8 cellular contexts compared by ENCODE assay signal in genomic region chr11:35487532-35488078, GRCh38. TPM values are rescaled to one million over a fixed set of nuclear protein-coding genes. Genes with fewer than 3 reads are reported as not detected.
DNase-seq lines count a peak whose midpoint lies in the region; ATAC-seq, FAIRE-seq and TF ChIP-seq lines count a peak whose summit lies in the region.

No MANE protein-coding gene starts in this region.

- H3K36me3 ChIP-seq in BJ (ENCODE audit: control insufficient read depth, insufficient read depth, low read length) = no peaks in the 10 kb centered on the region
- no peaks in the 10 kb centered on the region for H3K36me3 ChIP-seq in vagina
- no peaks in the 10 kb centered on the region for H3K36me3 ChIP-seq in kidney (ENCODE audit: control insufficient read depth in 1 of 2, insufficient read depth in 2 of 2, low read length in 2 of 2)

- POLR2A ChIA-PET in BJ (lab: Charles Lee) = interaction anchor here (0.6 to 0.7 kb wide), 2 partner anchors 539 to 841 kb away, joined by 5 to 8 read pairs; no protein-coding TSS in a partner anchor

- ATAC-seq in HG02870 (IDR thresholded peaks at IDR 0.05; ENCODE audit: unreplicated experiment) = no peak

- no peak overlapping the region for H3K9ac ChIP-seq in kidney (ENCODE audit: low read length in 2 of 2)

- DNase-seq in BJ (ENCODE audit: low read depth) (no peak), HFFc6 (peak; percentile 49), iPS DF 4.7 (ENCODE audit: extremely low read depth, low spot score) (peak; percentile 69), vagina (ENCODE audit: extremely low spot score in 2 of 2) (no peak), kidney (no peak)
- no peak for DNase-seq in activated naive CD8-positive, alpha-beta T cell treated with anti-CD3 and anti-CD28 coated beads for 36 hours

- H3K27ac Mint-ChIP-seq in HFFc6 = peak overlapping the region; percentile 54
- H3K27ac Mint-ChIP-seq in activated naive CD8-positive, alpha-beta T cell treated with anti-CD3 and anti-CD28 coated beads for 36 hours = no peak overlapping the region

- TF ChIP-seq CTCF in BJ (IDR thresholded peaks at IDR 0.05; ENCODE audit: insufficient read depth, low read depth, low read length) (peak; percentile 61), HFFc6 (IDR thresholded peaks at IDR 0.05) (peak; percentile 82), WI38 (IDR thresholded peaks at IDR 0.05; ENCODE audit: low read depth, low read length) (peak; percentile 58), vagina (IDR thresholded peaks at IDR 0.05) (peak in 1 of 3 experiments; percentile 24), kidney (IDR thresholded peaks at IDR 0.05; ENCODE audit: borderline replicate concordance, extremely low read depth, insufficient read depth) (no peak)

- H3K36me3 Mint-ChIP-seq in HFFc6 (ENCODE audit: low read depth) = peaks cover 35% of the 10 kb centered on the region
- no peaks in the 10 kb centered on the region for H3K36me3 Mint-ChIP-seq in activated naive CD8-positive, alpha-beta T cell treated with anti-CD3 and anti-CD28 coated beads for 36 hours

- H3K27ac ChIP-seq in vagina (no peak overlapping the region), kidney (ENCODE audit: low read depth in 2 of 2, low read length in 2 of 2) (no peak overlapping the region)

- CTCF ChIA-PET in BJ (lab: Yijun Ruan, JAX) = interaction anchor here (0.7 to 2.1 kb wide), 23 partner anchors 9 to 888 kb away, joined by 3 to 11 read pairs (median 3); partner anchors contain the start of gene PAMR1

- no peaks in the 10 kb centered on the region for H3K4me1 Mint-ChIP-seq in HFFc6 (ENCODE audit: low read depth)
- H3K4me1 Mint-ChIP-seq in activated naive CD8-positive, alpha-beta T cell treated with anti-CD3 and anti-CD28 coated beads for 36 hours = no peaks in the 10 kb centered on the region

- peaks cover 13% of the 10 kb centered on the region for H3K9me3 Mint-ChIP-seq in HFFc6
- peaks cover 10% of the 10 kb centered on the region for H3K9me3 Mint-ChIP-seq in activated naive CD8-positive, alpha-beta T cell treated with anti-CD3 and anti-CD28 coated beads for 36 hours

- H3K27me3 Mint-ChIP-seq in HFFc6 (ENCODE audit: insufficient read depth) = no peaks in the 10 kb centered on the region; the same call in 1 of the 2 replicates
- H3K27me3 Mint-ChIP-seq in activated naive CD8-positive, alpha-beta T cell treated with anti-CD3 and anti-CD28 coated beads for 36 hours = peaks cover 42% of the 10 kb centered on the region

- TF ChIP-seq POLR2A in vagina (IDR thresholded peaks at IDR 0.05) = no peak

- no peak for FAIRE-seq in kidney (lab: Jason Lieb, UNC)

- H3K4me1 ChIP-seq in vagina = peaks cover 11% of the 10 kb centered on the region
- no peaks in the 10 kb centered on the region for H3K4me1 ChIP-seq in kidney (ENCODE audit: control insufficient read depth in 1 of 2, insufficient read depth in 1 of 2, low read depth in 1 of 2, low read length in 2 of 2)

- no peaks in the 10 kb centered on the region for H3K27me3 ChIP-seq in BJ (ENCODE audit: control insufficient read depth, insufficient read depth, low read length)
- H3K27me3 ChIP-seq in vagina = no peaks in the 10 kb centered on the region

- no peaks in the 10 kb centered on the region for H3K9me3 ChIP-seq in vagina
- no peaks in the 10 kb centered on the region for H3K9me3 ChIP-seq in kidney (ENCODE audit: control insufficient read depth in 1 of 2, low read length in 2 of 2)

- H3K4me3 ChIP-seq in BJ (ENCODE audit: low read depth, low read length) = no peak overlapping the region
- no peak overlapping the region for H3K4me3 ChIP-seq in WI38 (ENCODE audit: low read depth, low read length)
- H3K4me3 ChIP-seq in vagina = no peak overlapping the region
- no peak overlapping the region for H3K4me3 ChIP-seq in kidney (ENCODE audit: low read length in 2 of 2)

- intact Hi-C loops in vagina (cut with DNase I) = no loop called here
- intact Hi-C loops in kidney (cut with DNase I) = no loop called here

- H3K4me3 Mint-ChIP-seq in HFFc6 = no peak overlapping the region
- H3K4me3 Mint-ChIP-seq in activated naive CD8-positive, alpha-beta T cell treated with anti-CD3 and anti-CD28 coated beads for 36 hours = no peak overlapping the region

RNA-seq across cellular contexts. Expression of gene PAMR1, which starts 37.8 kb away (rescaled TPM):
- polyA plus RNA-seq in BJ (2011; rRNA removed) = 112 and 131 TPM in 2 replicates
- polyA minus RNA-seq in BJ (2011; rRNA and poly(A)+ RNA removed) = 52.1 and 90.3 TPM in 2 replicates
- total RNA-seq in HFFc6 (2021; fragmentation: NEBNext Ultra II Directional; extraction: Animal tissue kit (Norgen Biotek cat#: 25700)) = 100 to 1,000 TPM; 151 to 209 (median 191) TPM
- total RNA-seq in activated naive CD8-positive, alpha-beta T cell treated with anti-CD3 and anti-CD28 coated beads for 36 hours = not detected
- total RNA-seq in vagina = 46.7 TPM
- 2.2 TPM for total RNA-seq in kidney
- polyA plus RNA-seq in kidney (ENCODE audit: insufficient read depth, low read depth, low replicate concordance) = 2.4 TPM

Comparison
In these comparisons a context has a peak if more than half of its experiments do, and no peak if none do; other contexts are left out.
1. DNase-seq: peak in HFFc6 (single experiment) and iPS DF 4.7 (single experiment); none in BJ (single experiment), activated naive CD8-positive, alpha-beta T cell treated with anti-CD3 and anti-CD28 coated beads for 36 hours (single experiment), vagina (0 of 2) and kidney (single experiment).
2. RNA of gene PAMR1, which starts 37.8 kb away (total RNA-seq): 151 to 209 TPM in HFFc6 and 46.7 TPM in vagina (single experiment); 2.2 TPM in kidney (single experiment) and not detected in activated naive CD8-positive, alpha-beta T cell treated with anti-CD3 and anti-CD28 coated beads for 36 hours; every median in the first group is over 10 times any median in the second.